ENCODE assay signal across 8 cellular contexts in genomic region chr3:27721717-27722564, GRCh38. TPM values are rescaled to one million over a fixed set of nuclear protein-coding genes. Genes with fewer than 3 reads are reported as not detected.
DNase-seq lines count a peak whose midpoint lies in the region; ATAC-seq and TF ChIP-seq lines count a peak whose summit lies in the region.

Gene EOMES (minus strand): TSS chr3:27722323. CDS start chr3:27722294, 29 bp downstream.

- no peaks in the 10 kb centered on the region for H4K20me1 ChIP-seq in neural cell (ENCODE audit: insufficient read depth)

- no peak within 1 kb of the TSS for H3K9ac ChIP-seq in neural cell (ENCODE audit: low read length)

- H3K79me2 ChIP-seq in neural cell (replicated peaks; ENCODE audit: insufficient read depth, low read length), result no peaks in the 10 kb centered on the region

- H3K27me3 ChIP-seq in neural cell (ENCODE audit: insufficient read depth, low read depth, low read length) (peaks cover 100% of the 10 kb centered on the region), aorta (ENCODE audit: control insufficient read depth in 1 of 2, insufficient read depth in 2 of 2, low read length in 1 of 2) (peaks cover 0 to 2% of the 10 kb centered on the region in 2 donors)

- H3K36me3 ChIP-seq in neural cell (ENCODE audit: insufficient read depth, low read length) (no peaks in the 10 kb centered on the region), aorta (ENCODE audit: control insufficient read depth in 1 of 2, insufficient read depth in 2 of 2, low read length in 1 of 2) (no peaks in the 10 kb centered on the region)

- H3K4me3 ChIP-seq in epithelial cell of esophagus (ENCODE audit: low read length) (peak within 1 kb of the TSS; percentile 43), neural cell (ENCODE audit: low read length) (peak within 1 kb of the TSS; percentile 64), aorta (ENCODE audit: low read length in 2 of 2) (peak within 1 kb of the TSS; percentile 9 to 30)

- 1% methylated on average over 68 to 81 of the region's 81 CpGs for WGBS in aorta, 2 donors

- no peaks in the 10 kb centered on the region for H3K9me2 ChIP-seq in neural cell (ENCODE audit: insufficient read depth, low read length)

- in situ Hi-C loops in ACHN (cut with HindIII; ENCODE audit: low pct_ligation_motif_present, low pct_unique_long_range_greater_than_20kb, low sequenced_read_pairs), result no loop called here

- H3K9me3 ChIP-seq in neural cell (ENCODE audit: low read length) (no peaks in the 10 kb centered on the region), aorta (ENCODE audit: control insufficient read depth, low read length) (no peaks in the 10 kb centered on the region)

- no peak within 1 kb of the TSS for H2AFZ ChIP-seq in neural cell (ENCODE audit: low read depth, low read length)

- TF ChIP-seq CTCF in epithelial cell of esophagus (IDR thresholded peaks at IDR 0.05; ENCODE audit: insufficient read depth, low read depth, low read length, missing control alignments), result peak; percentile 3
- TF ChIP-seq CTCF in neural cell (IDR thresholded peaks at IDR 0.05; ENCODE audit: poor library complexity, severe bottlenecking), result peak; percentile 40

- no peak for TF ChIP-seq EP300 in neural cell (conservative IDR thresholded peaks at IDR 0.05; ENCODE audit: poor library complexity, severe bottlenecking)

- H3F3A ChIP-seq in neural cell (ENCODE audit: insufficient read depth, low read length, poor library complexity, severe bottlenecking), result no peaks in the 10 kb centered on the region

- no peaks in the 10 kb centered on the region for H3K4me1 ChIP-seq in aorta (ENCODE audit: control insufficient read depth in 1 of 2, insufficient read depth in 2 of 2, low read length in 2 of 2)

- H3K27ac ChIP-seq in neural cell (ENCODE audit: low read length) (no peak within 1 kb of the TSS), aorta (ENCODE audit: low read depth in 1 of 2, low read length in 2 of 2) (no peak within 1 kb of the TSS)

- H3K4me2 ChIP-seq in neural cell (ENCODE audit: low read length), result peak within 1 kb of the TSS; percentile 4

- ATAC-seq in GM18870 (IDR thresholded peaks at IDR 0.05; ENCODE audit: unreplicated experiment) (peak; percentile 39), HG03097 (IDR thresholded peaks at IDR 0.05; ENCODE audit: low FRiP score, unreplicated experiment) (peak; percentile 59), aorta (ENCODE audit: low FRiP score) (peak; percentile 45)

- peak; percentile 49 for DNase-seq in ACHN
- peak; percentile 75 for DNase-seq in NCI-H69 (lab: John Stamatoyannopoulos, UW)
- peak; percentile 42 to 58 for DNase-seq in activated CD8-positive, alpha-beta memory T cell treated with anti-CD3 and anti-CD28 coated beads for 1 hour (ENCODE audit: extremely low read depth in 1 of 2, low read depth in 1 of 2)
- peak; percentile 61 for DNase-seq in epithelial cell of esophagus (ENCODE audit: low read depth)
- no peak for DNase-seq in aorta

- peak; percentile 22 for TF ChIP-seq RAD21 in neural cell (conservative IDR thresholded peaks at IDR 0.05)

- intact Hi-C loops in aorta (cut with DNase I), result no loop called here

TF ChIP-seq in neural cell, 6 proteins besides CTCF, POLR2A, EP300 and RAD21:
- TF ChIP-seq REST (IDR thresholded peaks at IDR 0.05; ENCODE audit: borderline replicate concordance), result no peak
- TF ChIP-seq MXI1 (conservative IDR thresholded peaks at IDR 0.05; ENCODE audit: poor library complexity, severe bottlenecking), result no peak
- TF ChIP-seq EZH2 (IDR thresholded peaks at IDR 0.05; ENCODE audit: borderline replicate concordance, insufficient read depth, low read length, poor library complexity, severe bottlenecking), result peak; percentile 79

RNA-seq across cellular contexts. Expression of gene EOMES, which starts in this region (rescaled TPM):
- polyA plus RNA-seq in neural cell (0.24 TPM in 1 of 2 replicates, not detected in the other), aorta (1 to 10 TPM in 1 of 2 donors, not detected in 1; 1.2 TPM)
- 0.24 TPM in 1 of 2 replicates, not detected in the other for polyA minus RNA-seq in neural cell
- total RNA-seq in aorta, result under 1 TPM; 0.36 to 0.60 TPM

Comparison
In these comparisons a context has a peak if more than half of its experiments do, and no peak if none do; other contexts are left out.
1. DNase-seq: peak in ACHN (single experiment), NCI-H69 (single experiment), activated CD8-positive, alpha-beta memory T cell treated with anti-CD3 and anti-CD28 coated beads for 1 hour (2 of 2) and epithelial cell of esophagus (single experiment); none in aorta (0 of 2).
2. Peak in every context shown above with its lines, with median percentiles within 50 percentile points of each other: ATAC-seq and H3K4me3 ChIP-seq.